Comparison of ENCODE assay signal across 1 cellular context in genomic region chr5:74647096-74647495, GRCh38.
TF ChIP-seq lines count a peak whose summit lies in the region.

No MANE protein-coding gene starts in this region.

TF ChIP-seq in GM23338, 12 proteins besides CTCF, POLR2A, EP300 and RAD21:
- TF ChIP-seq, protein P1, sequence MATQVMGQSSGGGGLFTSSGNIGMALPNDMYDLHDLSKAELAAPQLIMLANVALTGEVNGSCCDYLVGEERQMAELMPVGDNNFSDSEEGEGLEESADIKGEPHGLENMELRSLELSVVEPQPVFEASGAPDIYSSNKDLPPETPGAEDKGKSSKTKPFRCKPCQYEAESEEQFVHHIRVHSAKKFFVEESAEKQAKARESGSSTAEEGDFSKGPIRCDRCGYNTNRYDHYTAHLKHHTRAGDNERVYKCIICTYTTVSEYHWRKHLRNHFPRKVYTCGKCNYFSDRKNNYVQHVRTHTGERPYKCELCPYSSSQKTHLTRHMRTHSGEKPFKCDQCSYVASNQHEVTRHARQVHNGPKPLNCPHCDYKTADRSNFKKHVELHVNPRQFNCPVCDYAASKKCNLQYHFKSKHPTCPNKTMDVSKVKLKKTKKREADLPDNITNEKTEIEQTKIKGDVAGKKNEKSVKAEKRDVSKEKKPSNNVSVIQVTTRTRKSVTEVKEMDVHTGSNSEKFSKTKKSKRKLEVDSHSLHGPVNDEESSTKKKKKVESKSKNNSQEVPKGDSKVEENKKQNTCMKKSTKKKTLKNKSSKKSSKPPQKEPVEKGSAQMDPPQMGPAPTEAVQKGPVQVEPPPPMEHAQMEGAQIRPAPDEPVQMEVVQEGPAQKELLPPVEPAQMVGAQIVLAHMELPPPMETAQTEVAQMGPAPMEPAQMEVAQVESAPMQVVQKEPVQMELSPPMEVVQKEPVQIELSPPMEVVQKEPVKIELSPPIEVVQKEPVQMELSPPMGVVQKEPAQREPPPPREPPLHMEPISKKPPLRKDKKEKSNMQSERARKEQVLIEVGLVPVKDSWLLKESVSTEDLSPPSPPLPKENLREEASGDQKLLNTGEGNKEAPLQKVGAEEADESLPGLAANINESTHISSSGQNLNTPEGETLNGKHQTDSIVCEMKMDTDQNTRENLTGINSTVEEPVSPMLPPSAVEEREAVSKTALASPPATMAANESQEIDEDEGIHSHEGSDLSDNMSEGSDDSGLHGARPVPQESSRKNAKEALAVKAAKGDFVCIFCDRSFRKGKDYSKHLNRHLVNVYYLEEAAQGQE (IDR thresholded peaks at IDR 0.05; ENCODE audit: unreplicated experiment), result no peak
- TF ChIP-seq ZNF331 (CRISPR knock-in tag; IDR thresholded peaks at IDR 0.05; ENCODE audit: low read depth) (no peak), JUNB (IDR thresholded peaks at IDR 0.05; ENCODE audit: unreplicated experiment) (no peak), POLR2AphosphoS5 (IDR thresholded peaks at IDR 0.05; ENCODE audit: low read depth) (no peak), EZH2 (IDR thresholded peaks at IDR 0.05; ENCODE audit: low read depth, unreplicated experiment) (no peak), CREB1 (CRISPR knock-in tag; IDR thresholded peaks at IDR 0.05; ENCODE audit: low read depth) (no peak), ZNF114 (CRISPR knock-in tag; IDR thresholded peaks at IDR 0.05) (no peak), NANOG (IDR thresholded peaks at IDR 0.05; ENCODE audit: borderline replicate concordance) (no peak), STAT1 (IDR thresholded peaks at IDR 0.05; ENCODE audit: unreplicated experiment) (no peak), EZH2phosphoT487 (IDR thresholded peaks at IDR 0.05; ENCODE audit: unreplicated experiment) (no peak)
- TF ChIP-seq, protein P2, sequence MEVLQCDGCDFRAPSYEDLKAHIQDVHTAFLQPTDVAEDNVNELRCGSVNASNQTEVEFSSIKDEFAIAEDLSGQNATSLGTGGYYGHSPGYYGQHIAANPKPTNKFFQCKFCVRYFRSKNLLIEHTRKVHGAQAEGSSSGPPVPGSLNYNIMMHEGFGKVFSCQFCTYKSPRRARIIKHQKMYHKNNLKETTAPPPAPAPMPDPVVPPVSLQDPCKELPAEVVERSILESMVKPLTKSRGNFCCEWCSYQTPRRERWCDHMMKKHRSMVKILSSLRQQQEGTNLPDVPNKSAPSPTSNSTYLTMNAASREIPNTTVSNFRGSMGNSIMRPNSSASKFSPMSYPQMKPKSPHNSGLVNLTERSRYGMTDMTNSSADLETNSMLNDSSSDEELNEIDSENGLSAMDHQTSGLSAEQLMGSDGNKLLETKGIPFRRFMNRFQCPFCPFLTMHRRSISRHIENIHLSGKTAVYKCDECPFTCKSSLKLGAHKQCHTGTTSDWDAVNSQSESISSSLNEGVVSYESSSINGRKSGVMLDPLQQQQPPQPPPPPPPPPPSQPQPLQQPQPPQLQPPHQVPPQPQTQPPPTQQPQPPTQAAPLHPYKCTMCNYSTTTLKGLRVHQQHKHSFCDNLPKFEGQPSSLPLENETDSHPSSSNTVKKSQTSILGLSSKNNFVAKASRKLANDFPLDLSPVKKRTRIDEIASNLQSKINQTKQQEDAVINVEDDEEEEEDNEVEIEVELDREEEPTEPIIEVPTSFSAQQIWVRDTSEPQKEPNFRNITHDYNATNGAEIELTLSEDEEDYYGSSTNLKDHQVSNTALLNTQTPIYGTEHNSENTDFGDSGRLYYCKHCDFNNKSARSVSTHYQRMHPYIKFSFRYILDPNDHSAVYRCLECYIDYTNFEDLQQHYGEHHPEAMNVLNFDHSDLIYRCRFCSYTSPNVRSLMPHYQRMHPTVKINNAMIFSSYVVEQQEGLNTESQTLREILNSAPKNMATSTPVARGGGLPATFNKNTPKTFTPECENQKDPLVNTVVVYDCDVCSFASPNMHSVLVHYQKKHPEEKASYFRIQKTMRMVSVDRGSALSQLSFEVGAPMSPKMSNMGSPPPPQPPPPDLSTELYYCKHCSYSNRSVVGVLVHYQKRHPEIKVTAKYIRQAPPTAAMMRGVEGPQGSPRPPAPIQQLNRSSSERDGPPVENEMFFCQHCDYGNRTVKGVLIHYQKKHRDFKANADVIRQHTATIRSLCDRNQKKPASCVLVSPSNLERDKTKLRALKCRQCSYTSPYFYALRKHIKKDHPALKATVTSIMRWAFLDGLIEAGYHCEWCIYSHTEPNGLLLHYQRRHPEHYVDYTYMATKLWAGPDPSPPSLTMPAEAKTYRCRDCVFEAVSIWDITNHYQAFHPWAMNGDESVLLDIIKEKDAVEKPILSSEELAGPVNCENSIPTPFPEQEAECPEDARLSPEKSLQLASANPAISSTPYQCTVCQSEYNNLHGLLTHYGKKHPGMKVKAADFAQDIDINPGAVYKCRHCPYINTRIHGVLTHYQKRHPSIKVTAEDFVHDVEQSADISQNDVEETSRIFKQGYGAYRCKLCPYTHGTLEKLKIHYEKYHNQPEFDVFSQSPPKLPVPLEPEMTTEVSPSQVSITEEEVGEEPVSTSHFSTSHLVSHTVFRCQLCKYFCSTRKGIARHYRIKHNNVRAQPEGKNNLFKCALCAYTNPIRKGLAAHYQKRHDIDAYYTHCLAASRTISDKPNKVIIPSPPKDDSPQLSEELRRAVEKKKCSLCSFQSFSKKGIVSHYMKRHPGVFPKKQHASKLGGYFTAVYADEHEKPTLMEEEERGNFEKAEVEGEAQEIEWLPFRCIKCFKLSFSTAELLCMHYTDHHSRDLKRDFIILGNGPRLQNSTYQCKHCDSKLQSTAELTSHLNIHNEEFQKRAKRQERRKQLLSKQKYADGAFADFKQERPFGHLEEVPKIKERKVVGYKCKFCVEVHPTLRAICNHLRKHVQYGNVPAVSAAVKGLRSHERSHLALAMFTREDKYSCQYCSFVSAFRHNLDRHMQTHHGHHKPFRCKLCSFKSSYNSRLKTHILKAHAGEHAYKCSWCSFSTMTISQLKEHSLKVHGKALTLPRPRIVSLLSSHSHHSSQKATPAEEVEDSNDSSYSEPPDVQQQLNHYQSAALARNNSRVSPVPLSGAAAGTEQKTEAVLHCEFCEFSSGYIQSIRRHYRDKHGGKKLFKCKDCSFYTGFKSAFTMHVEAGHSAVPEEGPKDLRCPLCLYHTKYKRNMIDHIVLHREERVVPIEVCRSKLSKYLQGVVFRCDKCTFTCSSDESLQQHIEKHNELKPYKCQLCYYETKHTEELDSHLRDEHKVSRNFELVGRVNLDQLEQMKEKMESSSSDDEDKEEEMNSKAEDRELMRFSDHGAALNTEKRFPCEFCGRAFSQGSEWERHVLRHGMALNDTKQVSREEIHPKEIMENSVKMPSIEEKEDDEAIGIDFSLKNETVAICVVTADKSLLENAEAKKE (CRISPR knock-in tag; IDR thresholded peaks at IDR 0.05), result no peak
- TF ChIP-seq, protein P3, sequence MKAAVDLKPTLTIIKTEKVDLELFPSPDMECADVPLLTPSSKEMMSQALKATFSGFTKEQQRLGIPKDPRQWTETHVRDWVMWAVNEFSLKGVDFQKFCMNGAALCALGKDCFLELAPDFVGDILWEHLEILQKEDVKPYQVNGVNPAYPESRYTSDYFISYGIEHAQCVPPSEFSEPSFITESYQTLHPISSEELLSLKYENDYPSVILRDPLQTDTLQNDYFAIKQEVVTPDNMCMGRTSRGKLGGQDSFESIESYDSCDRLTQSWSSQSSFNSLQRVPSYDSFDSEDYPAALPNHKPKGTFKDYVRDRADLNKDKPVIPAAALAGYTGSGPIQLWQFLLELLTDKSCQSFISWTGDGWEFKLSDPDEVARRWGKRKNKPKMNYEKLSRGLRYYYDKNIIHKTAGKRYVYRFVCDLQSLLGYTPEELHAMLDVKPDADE (IDR thresholded peaks at IDR 0.05), result no peak
